In genomic region chr22:41498322-41498721, GRCh38 we compare ENCODE assay signal across 31 cellular contexts. TPM values are rescaled to one million over a fixed set of nuclear protein-coding genes. Genes with fewer than 3 reads are reported as not detected.
DNase-seq lines count a peak whose midpoint lies in the region; ATAC-seq and TF ChIP-seq lines count a peak whose summit lies in the region.
"Had no signal": no experiment of that assay in that cellular context is flagged by ENCODE, and none has a peak within 500 bp of the region (broad histone marks: within the 10 kb centered on the region; RNA-seq: fewer than 3 reads in every experiment).

No MANE protein-coding gene starts in this region.

- no peaks in the 10 kb centered on the region for H3K27me3 ChIP-seq in mesenchymal stem cell (ENCODE audit: control insufficient read depth in 1 of 2, insufficient read depth in 1 of 2, low read length in 2 of 2)
- H3K27me3 ChIP-seq: MG63, upper lobe of left lung had no signal

- no peak overlapping the region for H4K91ac ChIP-seq in mesenchymal stem cell (ENCODE audit: low read length)

- H3K9me3 Mint-ChIP-seq in nephron progenitor cell: no peaks in the 10 kb centered on the region
- H3K9me3 Mint-ChIP-seq: activated naive CD8-positive, alpha-beta T cell treated with anti-CD3 and anti-CD28 coated beads, Interleukin-2, amount 10 ng/mL, durations not matched to agents 7 days and 5 days; central memory CD8-positive, alpha-beta T cell; natural killer cell; T-helper 1 cell treated with Interleukin-12 subunit alpha and Interleukin-12 subunit beta and Interleukin-4 antibody, amounts not matched to agents 30 μg/mL and 1 μg/mL, for 36 hours had no signal

- TF ChIP-seq CTCF in fibroblast of the aortic adventitia (IDR thresholded peaks at IDR 0.05; ENCODE audit: insufficient read depth, low read length) (no peak), nephron progenitor cell (IDR thresholded peaks at IDR 0.05) (no peak)

- intact Hi-C loops in Right ventricle myocardium inferior (cut with DNase I): no loop called here
- intact Hi-C loops in left ventricle myocardium superior (cut with micrococcal nuclease): no loop called here

- H2AK5ac ChIP-seq in mesenchymal stem cell (ENCODE audit: low read length, severe bottlenecking): no peak overlapping the region

- H2BK12ac ChIP-seq in mesenchymal stem cell (ENCODE audit: low read length in 2 of 2): no peak overlapping the region

- H3K27me3 Mint-ChIP-seq in nephron progenitor cell (ENCODE audit: low read depth, poor library complexity): no peaks in the 10 kb centered on the region
- H3K27me3 Mint-ChIP-seq: activated naive CD8-positive, alpha-beta T cell treated with anti-CD3 and anti-CD28 coated beads, Interleukin-2, amount 10 ng/mL, durations not matched to agents 7 days and 5 days; central memory CD8-positive, alpha-beta T cell had no signal

- peaks cover 32 to 36% of the 10 kb centered on the region in 2 experiments for H3K36me3 ChIP-seq in mesenchymal stem cell (ENCODE audit: control insufficient read depth in 1 of 2, insufficient read depth in 2 of 2, low read depth in 1 of 2, low read length in 2 of 2)

- H2BK5ac ChIP-seq in mesenchymal stem cell (ENCODE audit: low read depth, low read length, poor library complexity, severe bottlenecking): no peak overlapping the region

- H3K27ac Mint-ChIP-seq in nephron progenitor cell: peak overlapping the region; percentile 51
- H3K27ac Mint-ChIP-seq: activated naive CD8-positive, alpha-beta T cell treated with anti-CD3 and anti-CD28 coated beads, Interleukin-2, amount 10 ng/mL, durations not matched to agents 7 days and 5 days; natural killer cell; T-helper 1 cell treated with Interleukin-12 subunit alpha and Interleukin-12 subunit beta and Interleukin-4 antibody, amounts not matched to agents 30 μg/mL and 1 μg/mL, for 36 hours had no signal

- no peak overlapping the region for H4K8ac ChIP-seq in mesenchymal stem cell (ENCODE audit: low read length)

- no peak overlapping the region for H2AFZ ChIP-seq in mesenchymal stem cell (ENCODE audit: low read depth, low read length)

- H3K4me1 ChIP-seq in mesenchymal stem cell (ENCODE audit: control insufficient read depth, insufficient read depth, low read depth, low read length): peaks cover 2% of the 10 kb centered on the region

- H2BK120ac ChIP-seq in mesenchymal stem cell (ENCODE audit: low read depth, low read length): no peak overlapping the region

- no peak overlapping the region for H3K27ac ChIP-seq in mesenchymal stem cell (ENCODE audit: low read length, poor library complexity, severe bottlenecking)
- H3K27ac ChIP-seq: 22Rv1, upper lobe of left lung had no signal

- H3K4me2 ChIP-seq in mesenchymal stem cell (ENCODE audit: low read length, poor library complexity, severe bottlenecking): no peak overlapping the region
- H3K4me2 ChIP-seq: SK-N-SH had no signal

- no peak overlapping the region for H3K23ac ChIP-seq in mesenchymal stem cell (ENCODE audit: low read length in 2 of 2)

- no peak overlapping the region for H3K4ac ChIP-seq in mesenchymal stem cell (ENCODE audit: low read depth in 1 of 2, low read length in 2 of 2)

- no peak overlapping the region for H3K4me3 ChIP-seq in fibroblast of the aortic adventitia (ENCODE audit: low read depth, low read length)
- no peak overlapping the region for H3K4me3 ChIP-seq in mesenchymal stem cell (ENCODE audit: insufficient read depth in 1 of 2, low read depth in 1 of 2, low read length in 2 of 2)
- H3K4me3 ChIP-seq: MG63, upper lobe of left lung had no signal

- no peak overlapping the region for H3K4me3 Mint-ChIP-seq in nephron progenitor cell
- H3K4me3 Mint-ChIP-seq: activated naive CD8-positive, alpha-beta T cell treated with anti-CD3 and anti-CD28 coated beads, Interleukin-2, amount 10 ng/mL, durations not matched to agents 7 days and 5 days; central memory CD8-positive, alpha-beta T cell; natural killer cell; T-helper 1 cell treated with Interleukin-12 subunit alpha and Interleukin-12 subunit beta and Interleukin-4 antibody, amounts not matched to agents 30 μg/mL and 1 μg/mL, for 36 hours had no signal

- H3K36me3 Mint-ChIP-seq in nephron progenitor cell (ENCODE audit: low read depth): peaks cover 14% of the 10 kb centered on the region
- H3K36me3 Mint-ChIP-seq: natural killer cell had no signal

- H3K18ac ChIP-seq in mesenchymal stem cell (ENCODE audit: low read depth in 1 of 2, low read length in 2 of 2): no peak overlapping the region

- no peaks in the 10 kb centered on the region for H3K4me1 Mint-ChIP-seq in nephron progenitor cell
- H3K4me1 Mint-ChIP-seq: activated naive CD8-positive, alpha-beta T cell treated with anti-CD3 and anti-CD28 coated beads, Interleukin-2, amount 10 ng/mL, durations not matched to agents 7 days and 5 days; central memory CD8-positive, alpha-beta T cell; natural killer cell had no signal

- DNase-seq in Right ventricle myocardium inferior (ENCODE audit: missing footprints) (no peak), left ventricle myocardium superior (no peak), fibroblast of the aortic adventitia (ENCODE audit: low read depth) (peak; percentile 30), nephron progenitor cell (no peak), NCI-H187 (lab: John Stamatoyannopoulos, UW) (no peak), mesenchymal stem cell (no peak)
- DNase-seq in activated CD4-positive, alpha-beta T cell treated with anti-CD3 and anti-CD28 coated beads for 48 hours: no peak
- DNase-seq: activated effector memory CD4-positive, alpha-beta T cell treated with anti-CD3 and anti-CD28 coated beads, Interleukin-2, amount 50 U/mL, for 16 hours; activated naive CD8-positive, alpha-beta T cell treated with anti-CD3 and anti-CD28 coated beads, Interleukin-2, amount 10 ng/mL, durations not matched to agents 7 days and 5 days; activated T-cell treated with anti-CD3 and anti-CD28 coated beads for 4 hours; Calu3; DMS79 treated with DMSO at 0.1 percent for 48 hours; foreskin melanocyte; MG63; midbrain; natural killer cell; NCI-H1417; NCI-H2107; NCI-H446 treated with DMSO at 0.1 percent for 48 hours; NCI-H82; retina; RPMI8226; SK-N-SH; stimulated activated CD4-positive, alpha-beta T cell treated with anti-CD3 and anti-CD28 coated beads, Interleukin-2, amount 100 ng/mL, for 48 hours; upper lobe of left lung had no signal

- 94% methylated on average over 4 of the region's 4 CpGs for WGBS in mesenchymal stem cell

- no peak overlapping the region for H3K14ac ChIP-seq in mesenchymal stem cell (ENCODE audit: low read length in 2 of 2)

- peak; percentile 19 for ATAC-seq in Right ventricle myocardium inferior
- ATAC-seq in left ventricle myocardium superior: no peak
- no peak for ATAC-seq in GM19452 (IDR thresholded peaks at IDR 0.05; ENCODE audit: unreplicated experiment)
- ATAC-seq: activated CD4-positive, CD25-positive, alpha-beta regulatory T cell treated with anti-CD3 and anti-CD28 coated beads, Interleukin-2, amount 50 U/mL, for 24 hours; HCT116; natural killer cell had no signal

- H3K79me1 ChIP-seq in mesenchymal stem cell (replicated peaks; ENCODE audit: low read length, poor library complexity, severe bottlenecking): peaks cover 41% of the 10 kb centered on the region

- no peaks in the 10 kb centered on the region for H3K9me3 ChIP-seq in mesenchymal stem cell (ENCODE audit: control insufficient read depth, low read length)
- H3K9me3 ChIP-seq: MG63, SK-N-SH, upper lobe of left lung had no signal

- no peak overlapping the region for H2BK15ac ChIP-seq in mesenchymal stem cell (ENCODE audit: low read depth, poor library complexity, severe bottlenecking)

- H3K9ac ChIP-seq in mesenchymal stem cell (ENCODE audit: low read length): no peak overlapping the region
- H3K9ac ChIP-seq: SK-N-SH had no signal

RNA-seq across cellular contexts. Expression of gene ACO2, which starts 29.4 kb away (rescaled TPM):
- 810 TPM for total RNA-seq in Right ventricle myocardium inferior
- 887 TPM for total RNA-seq in left ventricle myocardium superior
- 42.2 and 45.9 TPM in 2 replicates for total RNA-seq in fibroblast of the aortic adventitia (ENCODE audit: low replicate concordance)
- polyA plus RNA-seq in mesenchymal stem cell (2013, experiment 1 of 2): 46.6 TPM
- 46.8 TPM for polyA plus RNA-seq in mesenchymal stem cell (2013, experiment 2 of 2)

RNA-seq across cellular contexts. Expression of gene PHF5A, which starts 29.8 kb away (rescaled TPM):
- 25.5 TPM for total RNA-seq in Right ventricle myocardium inferior
- 20.2 TPM for total RNA-seq in left ventricle myocardium superior
- 34.6 and 35.7 TPM in 2 replicates for total RNA-seq in fibroblast of the aortic adventitia (ENCODE audit: low replicate concordance)
- 26.6 TPM for polyA plus RNA-seq in mesenchymal stem cell (2013, experiment 1 of 2)
- polyA plus RNA-seq in mesenchymal stem cell (2013, experiment 2 of 2): 26.3 TPM

RNA-seq across cellular contexts. Expression of gene POLR3H, which starts 45.9 kb away (rescaled TPM):
- total RNA-seq in Right ventricle myocardium inferior (20.1 TPM), left ventricle myocardium superior (17.9 TPM), fibroblast of the aortic adventitia (ENCODE audit: low replicate concordance) (18.7 and 27.7 TPM in 2 replicates)
- polyA plus RNA-seq in mesenchymal stem cell (2013, experiment 1 of 2): 26.7 TPM
- polyA plus RNA-seq in mesenchymal stem cell (2013, experiment 2 of 2): 27.9 TPM

RNA-seq across cellular contexts. Expression of gene TOB2, which starts 51.7 kb away (rescaled TPM):
- total RNA-seq in Right ventricle myocardium inferior: 68.0 TPM
- total RNA-seq in left ventricle myocardium superior: 71.8 TPM
- 25.4 and 40.1 TPM in 2 replicates for total RNA-seq in fibroblast of the aortic adventitia (ENCODE audit: low replicate concordance)
- polyA plus RNA-seq in mesenchymal stem cell (2013, experiment 1 of 2): 42.5 TPM
- polyA plus RNA-seq in mesenchymal stem cell (2013, experiment 2 of 2): 43.0 TPM

Comparison
In these comparisons a context has a peak if more than half of its experiments do, and no peak if none do; other contexts are left out.
1. RNA of gene ACO2, which starts 29.4 kb away (total RNA-seq): 887 TPM in left ventricle myocardium superior (single experiment) and 810 TPM in Right ventricle myocardium inferior (single experiment); 42.2 to 45.9 TPM in fibroblast of the aortic adventitia; every median in the first group is over 10 times any median in the second.